Comparison of ENCODE assay signal across 8 cellular contexts in the genomic region with DNA sequence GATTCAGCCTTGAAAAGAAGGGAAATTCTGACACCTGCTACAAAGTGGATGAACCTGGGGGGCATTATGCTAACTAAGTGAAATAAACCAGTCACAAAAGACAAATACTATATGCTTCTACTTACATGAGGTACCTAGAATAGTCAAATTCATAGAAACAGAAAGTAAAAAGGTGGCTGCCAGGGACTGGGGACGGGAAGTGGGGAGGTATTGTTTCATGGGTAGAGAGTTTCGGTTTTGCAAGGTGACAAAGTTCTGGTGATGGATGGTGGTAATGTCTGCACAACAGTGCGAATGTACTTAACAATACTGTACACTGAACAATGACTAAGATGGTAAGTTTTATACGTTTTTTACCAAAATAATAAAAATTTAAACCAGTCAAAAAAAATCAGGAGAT.
A peak's percentile ranks its signal among the peaks of the same experiment; 100 is the strongest.
DNase-seq lines count a peak whose midpoint lies in the region; ATAC-seq and TF ChIP-seq lines count a peak whose summit lies in the region.

No MANE protein-coding gene starts in this region.

- TF ChIP-seq POLR2A in erythroblast (IDR thresholded peaks at IDR 0.05; ENCODE audit: low read length) = no peak

- DNase-seq in T-helper 22 cell (ENCODE audit: low read depth) (peak; percentile 40), erythroblast (lab: John Stamatoyannopoulos, UW) (peak; percentile 27 to 30), C1 segment of cervical spinal cord (lab: John Stamatoyannopoulos, UW) (no peak), DMS53 treated with DMSO at 0.1 percent for 48 hours (lab: John Stamatoyannopoulos, UW; ENCODE audit: unreplicated experiment) (no peak)
- peak; percentile 30 to 44 for DNase-seq in stimulated activated CD8-positive, alpha-beta memory T cell treated with anti-CD3 and anti-CD28 coated beads, Interleukin-7, amount 100 ng/mL, for 1 hour (ENCODE audit: low read depth in 2 of 2)

- ATAC-seq in GM18909 (IDR thresholded peaks at IDR 0.05; ENCODE audit: poor library complexity, unreplicated experiment) (peak; percentile 64), HG02981 (IDR thresholded peaks at IDR 0.05; ENCODE audit: unreplicated experiment) (peak; percentile 56), HG03025 (IDR thresholded peaks at IDR 0.05; ENCODE audit: low FRiP score, unreplicated experiment) (no peak)

Comparison
In these comparisons a context has a peak if more than half of its experiments do, and no peak if none do; other contexts are left out.
1. DNase-seq: peak in T-helper 22 cell (single experiment), erythroblast (2 of 2) and stimulated activated CD8-positive, alpha-beta memory T cell treated with anti-CD3 and anti-CD28 coated beads, Interleukin-7, amount 100 ng/mL, for 1 hour (2 of 2); none in C1 segment of cervical spinal cord (0 of 14) and DMS53 treated with DMSO at 0.1 percent for 48 hours (single experiment).